Comparison of ENCODE assay signal across 13 cellular contexts in genomic region chr1:44103270-44104131, GRCh38. TPM values are rescaled to one million over a fixed set of nuclear protein-coding genes. Genes with fewer than 3 reads are reported as not detected.
DNase-seq lines count a peak whose midpoint lies in the region; ATAC-seq and TF ChIP-seq lines count a peak whose summit lies in the region.
"Had no signal": no experiment of that assay in that cellular context is flagged by ENCODE, and none has a peak within 500 bp of the region (broad histone marks: within the 10 kb centered on the region; RNA-seq: fewer than 3 reads in every experiment).

No MANE protein-coding gene starts in this region.

- intact Hi-C loops in activated CD8-positive, alpha-beta T cell treated with anti-CD3 and anti-CD28 coated beads for 36 hours (cut with micrococcal nuclease), result no loop called here
- intact Hi-C loops in PC-9 (cut with micrococcal nuclease; ENCODE audit: unreplicated experiment), result no loop called here

- H3K4me3 Mint-ChIP-seq in activated CD8-positive, alpha-beta T cell treated with anti-CD3 and anti-CD28 coated beads for 36 hours, result no peak overlapping the region
- H3K4me3 Mint-ChIP-seq in activated CD8-positive, alpha-beta T cell treated with anti-CD3 and anti-CD28 coated beads, Interleukin-2, amount 10 ng/mL, durations not matched to agents 7 days and 5 days, result no peak overlapping the region
- H3K4me3 Mint-ChIP-seq: natural killer cell treated with Interleukin-12 subunit alpha and Interleukin-12 subunit beta and Interleukin-15 and Interleukin-18, amount 100 ng/mL, for 72 hours had no signal

- H3K4me3 ChIP-seq in hepatocyte (no peak overlapping the region), PC-9 (no peak overlapping the region)

- no peaks in the 10 kb centered on the region for H3K36me3 ChIP-seq in hepatocyte (replicated peaks; ENCODE audit: insufficient read depth, low read depth)
- no peaks in the 10 kb centered on the region for H3K36me3 ChIP-seq in PC-9 (ENCODE audit: low read depth)

- no peak for ATAC-seq in activated CD8-positive, alpha-beta T cell treated with anti-CD3 and anti-CD28 coated beads for 36 hours
- no peak for ATAC-seq in activated CD8-positive, alpha-beta T cell treated with anti-CD3 and anti-CD28 coated beads, Interleukin-2, amount 10 ng/mL, durations not matched to agents 7 days and 5 days
- ATAC-seq in HG02678 (IDR thresholded peaks at IDR 0.05; ENCODE audit: unreplicated experiment), result no peak
- ATAC-seq: natural killer cell treated with Interleukin-12 subunit alpha and Interleukin-12 subunit beta and Interleukin-15 and Interleukin-18, amount 100 ng/mL, for 72 hours; PC-3 had no signal

- no peaks in the 10 kb centered on the region for H4K20me1 ChIP-seq in hepatocyte (ENCODE audit: insufficient read depth, poor library complexity, severe bottlenecking)
- no peaks in the 10 kb centered on the region for H4K20me1 ChIP-seq in PC-9 (ENCODE audit: insufficient read depth)

- H3F3A ChIP-seq in PC-9 (ENCODE audit: insufficient read depth, low read depth), result peaks cover 3% of the 10 kb centered on the region; the same call in 1 of the 2 replicates

- H3K4me1 Mint-ChIP-seq in activated CD8-positive, alpha-beta T cell treated with anti-CD3 and anti-CD28 coated beads for 36 hours (ENCODE audit: low read depth), result no peaks in the 10 kb centered on the region
- H3K4me1 Mint-ChIP-seq in activated CD8-positive, alpha-beta T cell treated with anti-CD3 and anti-CD28 coated beads, Interleukin-2, amount 10 ng/mL, durations not matched to agents 7 days and 5 days (ENCODE audit: low read depth), result no peaks in the 10 kb centered on the region

- no peak overlapping the region for H3K4me2 ChIP-seq in hepatocyte
- no peak overlapping the region for H3K4me2 ChIP-seq in PC-9

- H3K27me3 Mint-ChIP-seq in activated CD8-positive, alpha-beta T cell treated with anti-CD3 and anti-CD28 coated beads for 36 hours, result peaks cover 14% of the 10 kb centered on the region
- peaks cover 22% of the 10 kb centered on the region for H3K27me3 Mint-ChIP-seq in activated CD8-positive, alpha-beta T cell treated with anti-CD3 and anti-CD28 coated beads, Interleukin-2, amount 10 ng/mL, durations not matched to agents 7 days and 5 days (ENCODE audit: low read depth)

- H3K9me2 ChIP-seq in hepatocyte (replicated peaks; ENCODE audit: insufficient read depth), result no peaks in the 10 kb centered on the region
- H3K9me2 ChIP-seq in PC-9 (ENCODE audit: insufficient read depth), result no peaks in the 10 kb centered on the region

- H3K9me3 ChIP-seq in hepatocyte (ENCODE audit: low read depth) (no peaks in the 10 kb centered on the region), PC-9 (ENCODE audit: insufficient read depth, low read depth) (no peaks in the 10 kb centered on the region)

- H2AFZ ChIP-seq in hepatocyte, result no peak overlapping the region
- H2AFZ ChIP-seq in PC-9, result no peak overlapping the region

- 78% methylated on average over 46 of the region's 46 CpGs for WGBS in hepatocyte (ENCODE audit: low lambda C conversion rate, missing lambda C conversion rate)

- H3K27me3 ChIP-seq in hepatocyte (peaks cover 9% of the 10 kb centered on the region), PC-9 (ENCODE audit: insufficient read depth, low read depth) (no peaks in the 10 kb centered on the region)

- no peaks in the 10 kb centered on the region for H3K36me3 Mint-ChIP-seq in activated CD8-positive, alpha-beta T cell treated with anti-CD3 and anti-CD28 coated beads for 36 hours (ENCODE audit: low read depth)
- H3K36me3 Mint-ChIP-seq in activated CD8-positive, alpha-beta T cell treated with anti-CD3 and anti-CD28 coated beads, Interleukin-2, amount 10 ng/mL, durations not matched to agents 7 days and 5 days (ENCODE audit: low read depth), result no peaks in the 10 kb centered on the region
- H3K36me3 Mint-ChIP-seq: natural killer cell treated with Interleukin-12 subunit alpha and Interleukin-12 subunit beta and Interleukin-15 and Interleukin-18, amount 100 ng/mL, for 72 hours had no signal

- peak; percentile 26 for DNase-seq in activated CD8-positive, alpha-beta T cell treated with anti-CD3 and anti-CD28 coated beads for 36 hours
- DNase-seq in activated CD8-positive, alpha-beta T cell treated with anti-CD3 and anti-CD28 coated beads, Interleukin-2, amount 10 ng/mL, durations not matched to agents 7 days and 5 days, result no peak
- DNase-seq in SHP77 (lab: John Stamatoyannopoulos, UW) (peak; percentile 38 to 48), hepatocyte (ENCODE audit: low spot score) (peak; percentile 25), PC-9 (no peak), nucleus accumbens (lab: John Stamatoyannopoulos, UW) (no peak), COR-L47 (lab: John Stamatoyannopoulos, UW) (no peak)
- DNase-seq: aorta, NCI-H187, PC-3 had no signal

- no peaks in the 10 kb centered on the region for H3K9me3 Mint-ChIP-seq in activated CD8-positive, alpha-beta T cell treated with anti-CD3 and anti-CD28 coated beads for 36 hours
- no peaks in the 10 kb centered on the region for H3K9me3 Mint-ChIP-seq in activated CD8-positive, alpha-beta T cell treated with anti-CD3 and anti-CD28 coated beads, Interleukin-2, amount 10 ng/mL, durations not matched to agents 7 days and 5 days (ENCODE audit: insufficient read depth)
- H3K9me3 Mint-ChIP-seq: natural killer cell treated with Interleukin-12 subunit alpha and Interleukin-12 subunit beta and Interleukin-15 and Interleukin-18, amount 100 ng/mL, for 72 hours had no signal

- no peaks in the 10 kb centered on the region for H3K4me1 ChIP-seq in hepatocyte (ENCODE audit: insufficient read depth)
- no peaks in the 10 kb centered on the region for H3K4me1 ChIP-seq in PC-9 (replicated peaks; ENCODE audit: insufficient read depth)

- H3K79me2 ChIP-seq in hepatocyte, result no peaks in the 10 kb centered on the region
- no peaks in the 10 kb centered on the region for H3K79me2 ChIP-seq in PC-9 (ENCODE audit: low read depth)

- TF ChIP-seq CTCF in activated CD8-positive, alpha-beta T cell treated with anti-CD3 and anti-CD28 coated beads for 36 hours (IDR thresholded peaks at IDR 0.05), result no peak
- TF ChIP-seq CTCF in hepatocyte (IDR thresholded peaks at IDR 0.05; ENCODE audit: poor library complexity) (peak; percentile 26), PC-9 (conservative IDR thresholded peaks at IDR 0.05) (no peak; the same call in 1 of the 2 replicates)

- BruUV-seq in PC-9 (replicated peaks; lab: Mats Ljungman, UMichigan), result no TSS peak

- POLR2A ChIA-PET in activated CD8-positive, alpha-beta T cell treated with anti-CD3 and anti-CD28 coated beads for 36 hours (lab: Charles Lee), result no interaction called here
- POLR2A ChIA-PET in activated CD8-positive, alpha-beta T cell treated with anti-CD3 and anti-CD28 coated beads, Interleukin-2, amount 10 ng/mL, durations not matched to agents 7 days and 5 days (lab: Charles Lee), result no interaction called here
- POLR2A ChIA-PET in PC-9 (lab: Charles Lee; ENCODE audit: unreplicated experiment), result no interaction called here

- no peak overlapping the region for H3K27ac Mint-ChIP-seq in activated CD8-positive, alpha-beta T cell treated with anti-CD3 and anti-CD28 coated beads for 36 hours
- H3K27ac Mint-ChIP-seq in activated CD8-positive, alpha-beta T cell treated with anti-CD3 and anti-CD28 coated beads, Interleukin-2, amount 10 ng/mL, durations not matched to agents 7 days and 5 days, result no peak overlapping the region
- H3K27ac Mint-ChIP-seq: natural killer cell treated with Interleukin-12 subunit alpha and Interleukin-12 subunit beta and Interleukin-15 and Interleukin-18, amount 100 ng/mL, for 72 hours had no signal

- CTCF ChIA-PET in activated CD8-positive, alpha-beta T cell treated with anti-CD3 and anti-CD28 coated beads for 36 hours (lab: Charles Lee), result interaction anchor here (1.4 to 1.8 kb wide), 4 partner anchors 10 to 491 kb away, joined by 3 to 7 read pairs (median 4); no protein-coding TSS in a partner anchor
- CTCF ChIA-PET in activated CD8-positive, alpha-beta T cell treated with anti-CD3 and anti-CD28 coated beads, Interleukin-2, amount 10 ng/mL, durations not matched to agents 7 days and 5 days (lab: Charles Lee), result interaction anchor here (1.5 to 1.8 kb wide), 2 partner anchors 9 to 11 kb away, joined by 3 to 4 read pairs; no protein-coding TSS in a partner anchor
- CTCF ChIA-PET in PC-9 (lab: Charles Lee), result no interaction called here

- H3K27ac ChIP-seq in hepatocyte (no peak overlapping the region), PC-9 (no peak overlapping the region)

RNA-seq across cellular contexts. Expression of gene KLF17, which starts 15.1 kb away (rescaled TPM):
- not detected for total RNA-seq in activated CD8-positive, alpha-beta T cell treated with anti-CD3 and anti-CD28 coated beads for 36 hours
- total RNA-seq in activated CD8-positive, alpha-beta T cell treated with anti-CD3 and anti-CD28 coated beads, Interleukin-2, amount 10 ng/mL, durations not matched to agents 7 days and 5 days, result not detected
- total RNA-seq in hepatocyte (0.08 TPM in 1 of 2 replicates, not detected in the other), PC-9 (2021) (not detected in 2 replicates)
- not detected in 2 replicates for polyA plus RNA-seq in hepatocyte
- total RNA-seq: endothelial cell of umbilical vein; natural killer cell treated with Interleukin-12 subunit alpha and Interleukin-12 subunit beta and Interleukin-15 and Interleukin-18, amount 100 ng/mL, for 72 hours had no signal
- polyA plus RNA-seq: endothelial cell of umbilical vein had no signal

RNA-seq across cellular contexts. Expression of gene KLF18, which starts 37.9 kb away (rescaled TPM):
- not detected for total RNA-seq in activated CD8-positive, alpha-beta T cell treated with anti-CD3 and anti-CD28 coated beads for 36 hours
- not detected for total RNA-seq in activated CD8-positive, alpha-beta T cell treated with anti-CD3 and anti-CD28 coated beads, Interleukin-2, amount 10 ng/mL, durations not matched to agents 7 days and 5 days
- total RNA-seq in hepatocyte (not detected in 2 replicates), PC-9 (2021) (not detected in 2 replicates)
- not detected in 2 replicates for polyA plus RNA-seq in hepatocyte
- total RNA-seq: aorta; endothelial cell of umbilical vein; natural killer cell treated with Interleukin-12 subunit alpha and Interleukin-12 subunit beta and Interleukin-15 and Interleukin-18, amount 100 ng/mL, for 72 hours; PC-3 had no signal
- polyA plus RNA-seq: aorta, endothelial cell of umbilical vein had no signal

Comparison
In these comparisons a context has a peak if more than half of its experiments do, and no peak if none do; other contexts are left out.
1. DNase-seq: peak in activated CD8-positive, alpha-beta T cell treated with anti-CD3 and anti-CD28 coated beads for 36 hours (single experiment), SHP77 (2 of 2) and hepatocyte (single experiment); none in activated CD8-positive, alpha-beta T cell treated with anti-CD3 and anti-CD28 coated beads, Interleukin-2, amount 10 ng/mL, durations not matched to agents 7 days and 5 days (single experiment), PC-9 (0 of 2), nucleus accumbens (0 of 56) and COR-L47 (single experiment).